Comparison of ENCODE assay signal across 14 cellular contexts in genomic region chr11:117203069-117203407, GRCh38. TPM values are rescaled to one million over a fixed set of nuclear protein-coding genes. Genes with fewer than 3 reads are reported as not detected.
A peak's percentile ranks its signal among the peaks of the same experiment; 100 is the strongest.
DNase-seq lines count a peak whose midpoint lies in the region; ATAC-seq and TF ChIP-seq lines count a peak whose summit lies in the region.
"Had no signal": no experiment of that assay in that cellular context is flagged by ENCODE, and none has a peak within 500 bp of the region (broad histone marks: within the 10 kb centered on the region; RNA-seq: fewer than 3 reads in every experiment).

No MANE protein-coding gene starts in this region.

- no peak overlapping the region for H3K4me3 ChIP-seq in thyroid gland (replicated peaks in 1 of 3)
- H3K4me3 ChIP-seq: hepatocyte, PC-9 had no signal

- no peaks in the 10 kb centered on the region for H3K9me3 Mint-ChIP-seq in activated naive CD4-positive, alpha-beta T cell treated with anti-CD3 and anti-CD28 coated beads, Interleukin-2, amount 50 U/mL, for 24 hours
- no peaks in the 10 kb centered on the region for H3K9me3 Mint-ChIP-seq in chondrocyte (ENCODE audit: low read depth)
- H3K9me3 Mint-ChIP-seq in naive B cell = no peaks in the 10 kb centered on the region

- peaks cover 24 to 59% of the 10 kb centered on the region in 2 donors for H3K4me1 ChIP-seq in thyroid gland

- no peaks in the 10 kb centered on the region for H3K27me3 ChIP-seq in thyroid gland
- H3K27me3 ChIP-seq: hepatocyte had no signal

- H3K36me3 ChIP-seq in thyroid gland = peaks cover 5 to 7% of the 10 kb centered on the region in 2 donors

- DNase-seq in activated naive CD4-positive, alpha-beta T cell treated with Interleukin-2 at 50 U/mL for 16 hours = no peak
- no peak for DNase-seq in chondrocyte (ENCODE audit: low spot score)
- DNase-seq in naive B cell = no peak
- DNase-seq in thyroid gland = no peak
- DNase-seq in SW 1271 (lab: John Stamatoyannopoulos, UW) = no peak
- no peak for DNase-seq in hypothalamus (lab: John Stamatoyannopoulos, UW)
- DNase-seq: anterior cingulate cortex, mammary epithelial cell, NCI-H2227 treated with DMSO at 0.1 percent for 48 hours, PC-9, T-helper 2 cell had no signal

- H3K9me3 ChIP-seq in thyroid gland = no peaks in the 10 kb centered on the region

- intact Hi-C loops in thyroid gland (cut with DNase I) = no loop called here

- peak overlapping the region; percentile 57 to 81 (median 71) for H3K27ac ChIP-seq in thyroid gland
- H3K27ac ChIP-seq: hepatocyte, PC-9 had no signal

- H3K27me3 Mint-ChIP-seq in activated naive CD4-positive, alpha-beta T cell treated with anti-CD3 and anti-CD28 coated beads, Interleukin-2, amount 50 U/mL, for 24 hours = no peaks in the 10 kb centered on the region
- no peaks in the 10 kb centered on the region for H3K27me3 Mint-ChIP-seq in chondrocyte (ENCODE audit: low read depth)
- no peaks in the 10 kb centered on the region for H3K27me3 Mint-ChIP-seq in naive B cell

- peaks cover 5% of the 10 kb centered on the region for H3K4me1 Mint-ChIP-seq in activated naive CD4-positive, alpha-beta T cell treated with anti-CD3 and anti-CD28 coated beads, Interleukin-2, amount 50 U/mL, for 24 hours
- H3K4me1 Mint-ChIP-seq in chondrocyte (ENCODE audit: low read depth) (peaks cover 67% of the 10 kb centered on the region), naive B cell (peaks cover 15 to 23% (median 21%) of the 10 kb centered on the region in 3 donors)

- no peak for TF ChIP-seq POLR2A in thyroid gland (IDR thresholded peaks at IDR 0.05)

- H3K27ac Mint-ChIP-seq in activated naive CD4-positive, alpha-beta T cell treated with anti-CD3 and anti-CD28 coated beads, Interleukin-2, amount 50 U/mL, for 24 hours = peak overlapping the region; percentile 52
- H3K27ac Mint-ChIP-seq in chondrocyte (ENCODE audit: unreplicated experiment) (peak overlapping the region; percentile 95), naive B cell (peak overlapping the region in 4 of 6 donors; percentile 41 to 91 (median 76))

- no peak for ATAC-seq in naive B cell (ENCODE audit: low read depth in 2 of 2)
- ATAC-seq in HG03025 (IDR thresholded peaks at IDR 0.05; ENCODE audit: low FRiP score, unreplicated experiment) = no peak

- TF ChIP-seq CTCF in chondrocyte (IDR thresholded peaks at IDR 0.05) (no peak), thyroid gland (IDR thresholded peaks at IDR 0.05) (no peak)

- H3K36me3 Mint-ChIP-seq in activated naive CD4-positive, alpha-beta T cell treated with anti-CD3 and anti-CD28 coated beads, Interleukin-2, amount 50 U/mL, for 24 hours = peaks cover 4% of the 10 kb centered on the region
- H3K36me3 Mint-ChIP-seq in chondrocyte (ENCODE audit: low read depth) (peaks cover 49% of the 10 kb centered on the region), naive B cell (peaks cover 9 to 11% of the 10 kb centered on the region in 2 donors)

- H3K4me3 Mint-ChIP-seq in activated naive CD4-positive, alpha-beta T cell treated with anti-CD3 and anti-CD28 coated beads, Interleukin-2, amount 50 U/mL, for 24 hours = no peak overlapping the region
- H3K4me3 Mint-ChIP-seq in chondrocyte (ENCODE audit: unreplicated experiment) = peak overlapping the region; percentile 93
- H3K4me3 Mint-ChIP-seq in naive B cell = no peak overlapping the region

- 92 to 95% methylated on average over 10 of the region's 10 CpGs for WGBS in thyroid gland, 2 donors

RNA-seq across cellular contexts. Expression of gene TAGLN, which starts 3.9 kb away (rescaled TPM):
- total RNA-seq in chondrocyte = 854 to 4,666 TPM (median 4,556 TPM) in 3 replicates
- polyA plus RNA-seq in naive B cell (ENCODE audit: low read depth in 6 of 6) = 10 to 100 TPM in 2 of 6 donors, 1 to 10 TPM in 3, not detected in 1; 5.2 to 11.5 (median 6.8) TPM
- total RNA-seq in thyroid gland = 100 to 1,000 TPM; 155 to 407 (median 229) TPM

RNA-seq across cellular contexts. Expression of gene SIDT2, which starts 24.5 kb away (rescaled TPM):
- total RNA-seq in chondrocyte = 32.4 to 42.5 TPM (median 38.8 TPM) in 3 replicates
- 100 to 1,000 TPM in 1 of 6 donors, 10 to 100 TPM in 5; 19.2 to 126 (median 80.7) TPM for polyA plus RNA-seq in naive B cell (ENCODE audit: low read depth in 6 of 6)
- 10 to 100 TPM; 31.8 to 54.5 (median 42.3) TPM for total RNA-seq in thyroid gland

RNA-seq across cellular contexts. Expression of gene PCSK7, which starts 28.8 kb away (rescaled TPM):
- total RNA-seq in chondrocyte = 42.8 to 71.0 TPM (median 43.0 TPM) in 3 replicates
- 10 to 100 TPM; 27.8 to 61.9 (median 32.2) TPM for polyA plus RNA-seq in naive B cell (ENCODE audit: low read depth in 6 of 6)
- 10 to 100 TPM; 36.1 to 61.1 (median 47.5) TPM for total RNA-seq in thyroid gland

RNA-seq across cellular contexts. Expression of gene RNF214, which starts 29.4 kb away (rescaled TPM):
- total RNA-seq in chondrocyte (21.8 to 26.1 TPM (median 24.7 TPM) in 3 replicates), thyroid gland (10 to 100 TPM; 17.4 to 22.8 (median 20.0) TPM)
- polyA plus RNA-seq in naive B cell (ENCODE audit: low read depth in 6 of 6) = 10 to 100 TPM in 4 of 6 donors, 1 to 10 TPM in 2; 1.4 to 15.5 (median 13.4) TPM

RNA-seq across cellular contexts. Expression of gene PAFAH1B2, which starts 59.0 kb away (rescaled TPM):
- 85.4 to 98.0 TPM (median 90.5 TPM) in 3 replicates for total RNA-seq in chondrocyte
- polyA plus RNA-seq in naive B cell (ENCODE audit: low read depth in 6 of 6) = 10 to 100 TPM; 18.0 to 23.3 (median 20.9) TPM
- 100 to 1,000 TPM; 107 to 128 (median 118) TPM for total RNA-seq in thyroid gland
